Comparison of ENCODE assay signal across 36 cellular contexts in genomic region chr19:10537668-10538067, GRCh38. TPM values are rescaled to one million over a fixed set of nuclear protein-coding genes. Genes with fewer than 3 reads are reported as not detected.
"Had no signal": no experiment of that assay in that cellular context is flagged by ENCODE, and none has a peak within 500 bp of the region (broad histone marks: within the 10 kb centered on the region; RNA-seq: fewer than 3 reads in every experiment).

No MANE protein-coding gene starts in this region.

- ATAC-seq: activated CD8-positive, alpha-beta T cell treated with anti-CD3 and anti-CD28 coated beads for 36 hours; activated T-cell treated with anti-CD3 and anti-CD28 coated beads, Interleukin-2, amount 50 U/mL, for 4 hours; activated T-cell treated with anti-CD3 and anti-CD28 coated beads, Interleukin-2, amount 50 U/mL, for 72 hours; activated T-helper 17 cell treated with anti-CD3 and anti-CD28 coated beads, Interleukin-2, amount 50 U/mL, for 72 hours; body of pancreas had no signal

- H3K36me3 ChIP-seq: adrenal gland, brain microvascular endothelial cell, breast epithelium, cardiac muscle cell had no signal

- FAIRE-seq: astrocyte, TTC549 had no signal

- H3K4me3 ChIP-seq: adrenal gland, body of pancreas, breast epithelium, cardiac muscle cell had no signal

- H3K27me3 ChIP-seq: adrenal gland, body of pancreas, brain microvascular endothelial cell, breast epithelium, cardiac muscle cell had no signal

- H3K9me3 ChIP-seq: adrenal gland, body of pancreas, breast epithelium had no signal

- DNase-seq: activated B cell treated with CpG ODN at 0.5 μM for 24 hours; activated CD4-positive, alpha-beta memory T cell treated with anti-CD3 and anti-CD28 coated beads for 36 hours; activated CD4-positive, alpha-beta T cell treated with anti-CD3 and anti-CD28 coated beads for 4 hours; activated CD4-positive, alpha-beta T cell treated with anti-CD3 and anti-CD28 coated beads, Interleukin-2, amount 10 ng/mL, durations not matched to agents 24 days and 14 days; activated CD4-positive, alpha-beta T cell treated with anti-CD3 and anti-CD28 coated beads, Interleukin-2, amount 50 U/mL, for 1 hour; activated CD4-positive, alpha-beta T cell treated with anti-CD3 and anti-CD28 coated beads, Interleukin-2, amount 50 U/mL, for 4 hours; activated CD4-positive, CD25-positive, alpha-beta regulatory T cell treated with anti-CD3 and anti-CD28 coated beads, Interleukin-2, amount 50 U/mL, for 72 hours; activated CD8-positive, alpha-beta memory T cell treated with anti-CD3 and anti-CD28 coated beads, Interleukin-2, amount 50 U/mL, for 4 hours; activated CD8-positive, alpha-beta T cell treated with anti-CD3 and anti-CD28 coated beads for 36 hours; activated effector memory CD4-positive, alpha-beta T cell treated with anti-CD3 and anti-CD28 coated beads, Interleukin-2, amount 50 U/mL, for 16 hours; activated gamma-delta T cell treated with Interleukin-2 at 50 U/mL for 16 hours; activated naive CD4-positive, alpha-beta T cell; activated naive CD4-positive, alpha-beta T cell treated with anti-CD3 and anti-CD28 coated beads for 36 hours; activated naive CD4-positive, alpha-beta T cell treated with anti-CD3 and anti-CD28 coated beads, Interleukin-2, amount 50 U/mL, for 16 hours; activated naive CD8-positive, alpha-beta T cell treated with anti-CD3 and anti-CD28 coated beads for 36 hours; activated T-cell treated with anti-CD3 and anti-CD28 coated beads for 4 hours; activated T-cell treated with anti-CD3 and anti-CD28 coated beads, Interleukin-2, amount 50 U/mL, for 1 hour; activated T-cell treated with anti-CD3 and anti-CD28 coated beads, Interleukin-2, amount 50 U/mL, for 4 hours; activated T-cell treated with anti-CD3 and anti-CD28 coated beads, Interleukin-2, amount 50 U/mL, for 72 hours; adrenal gland; amniotic stem cell; aorta; body of pancreas; brain microvascular endothelial cell; caudate nucleus; cerebellar nuclear complex; T-helper 1 cell; T-helper 2 cell; T-helper 9 cell had no signal

- H3K4me1 ChIP-seq: adrenal gland, body of pancreas, breast epithelium had no signal

- H3K27ac ChIP-seq: adrenal gland, body of pancreas, brain microvascular endothelial cell, breast epithelium, cardiac muscle cell, VCaP had no signal

RNA-seq across cellular contexts. Expression of gene S1PR5, which starts 20.4 kb away (rescaled TPM):
- total RNA-seq: activated B cell treated with CpG ODN at 0.5 μM for 24 hours; activated CD4-positive, alpha-beta T cell treated with anti-CD3 and anti-CD28 coated beads, Interleukin-2, amount 10 ng/mL, durations not matched to agents 24 days and 14 days; activated naive CD4-positive, alpha-beta T cell treated with anti-CD3 and anti-CD28 coated beads for 36 hours; activated naive CD8-positive, alpha-beta T cell treated with anti-CD3 and anti-CD28 coated beads for 36 hours; activated T-helper 1 cell treated with anti-CD3 and anti-CD28 coated beads, Interleukin-12 subunit alpha, Interleukin-12 subunit beta, Interleukin-2, Interleukin-4 antibody, amounts not matched to agents 30 ng/mL and 10 ng/mL and 1 ng/mL, durations not matched to agents 14 hours and 24 hours and 36 hours had no signal
